Comparison of ENCODE assay signal across 11 cellular contexts in the genomic region with DNA sequence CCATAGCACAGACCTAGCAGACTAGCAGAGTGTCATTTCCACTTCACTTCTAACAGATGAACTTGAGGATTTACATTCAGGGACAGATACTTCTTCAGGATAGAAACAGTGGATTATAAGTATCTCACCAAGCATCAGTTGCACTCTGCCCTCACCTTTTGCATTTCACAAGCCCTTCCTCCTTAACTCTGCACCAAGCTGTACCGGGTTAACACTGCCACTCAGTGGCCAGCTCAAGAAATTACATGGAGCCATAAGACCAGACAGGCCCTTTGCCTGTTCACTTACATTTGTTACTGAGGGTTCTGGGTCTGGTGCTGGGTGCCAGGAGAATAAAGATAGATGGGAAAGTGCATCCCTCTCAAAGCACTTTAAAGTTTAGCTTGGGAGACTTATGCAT.
DNase-seq lines count a peak whose midpoint lies in the region; ATAC-seq, FAIRE-seq and TF ChIP-seq lines count a peak whose summit lies in the region.
"Had no signal": no experiment of that assay in that cellular context is flagged by ENCODE, and none has a peak within 500 bp of the region (broad histone marks: within the 10 kb centered on the region; RNA-seq: fewer than 3 reads in every experiment).

No MANE protein-coding gene starts in this region.

- H3K9me3 Mint-ChIP-seq in activated CD8-positive, alpha-beta T cell treated with anti-CD3 and anti-CD28 coated beads for 36 hours, result peaks cover 35% of the 10 kb centered on the region
- peaks cover 27% of the 10 kb centered on the region for H3K9me3 Mint-ChIP-seq in activated CD8-positive, alpha-beta T cell treated with anti-CD3 and anti-CD28 coated beads, Interleukin-2, amount 10 ng/mL, durations not matched to agents 7 days and 5 days (ENCODE audit: insufficient read depth)

- H3K27ac Mint-ChIP-seq in activated CD8-positive, alpha-beta T cell treated with anti-CD3 and anti-CD28 coated beads for 36 hours, result no peak overlapping the region
- H3K27ac Mint-ChIP-seq in activated CD8-positive, alpha-beta T cell treated with anti-CD3 and anti-CD28 coated beads, Interleukin-2, amount 10 ng/mL, durations not matched to agents 7 days and 5 days, result no peak overlapping the region

- TF ChIP-seq CTCF in activated CD8-positive, alpha-beta T cell treated with anti-CD3 and anti-CD28 coated beads for 36 hours (IDR thresholded peaks at IDR 0.05), result peak; percentile 56
- TF ChIP-seq CTCF in bronchial epithelial cell (IDR thresholded peaks at IDR 0.05; ENCODE audit: insufficient read depth, low read length, severe bottlenecking) (peak; percentile 36), retinal pigment epithelial cell (conservative IDR thresholded peaks at IDR 0.05; ENCODE audit: low read depth, low read length) (peak; percentile 55)

- H3K4me3 ChIP-seq in bronchial epithelial cell (ENCODE audit: low read depth, low read length) (no peak overlapping the region), retinal pigment epithelial cell (ENCODE audit: low read length) (no peak overlapping the region)
- H3K4me3 ChIP-seq: lower lobe of right lung had no signal

- no peak for FAIRE-seq in bronchial epithelial cell (lab: Jason Lieb, UNC)

- no peak for ATAC-seq in activated CD8-positive, alpha-beta T cell treated with anti-CD3 and anti-CD28 coated beads for 36 hours
- ATAC-seq in activated CD8-positive, alpha-beta T cell treated with anti-CD3 and anti-CD28 coated beads, Interleukin-2, amount 10 ng/mL, durations not matched to agents 7 days and 5 days, result no peak
- ATAC-seq: lower lobe of right lung had no signal

- no peaks in the 10 kb centered on the region for H3K36me3 Mint-ChIP-seq in activated CD8-positive, alpha-beta T cell treated with anti-CD3 and anti-CD28 coated beads for 36 hours (ENCODE audit: low read depth)
- H3K36me3 Mint-ChIP-seq in activated CD8-positive, alpha-beta T cell treated with anti-CD3 and anti-CD28 coated beads, Interleukin-2, amount 10 ng/mL, durations not matched to agents 7 days and 5 days (ENCODE audit: low read depth), result no peaks in the 10 kb centered on the region

- intact Hi-C loops in activated CD8-positive, alpha-beta T cell treated with anti-CD3 and anti-CD28 coated beads for 36 hours (cut with micrococcal nuclease), result no loop called here

- H3K4me3 Mint-ChIP-seq in activated CD8-positive, alpha-beta T cell treated with anti-CD3 and anti-CD28 coated beads for 36 hours, result no peak overlapping the region
- H3K4me3 Mint-ChIP-seq in activated CD8-positive, alpha-beta T cell treated with anti-CD3 and anti-CD28 coated beads, Interleukin-2, amount 10 ng/mL, durations not matched to agents 7 days and 5 days, result no peak overlapping the region

- H3K27me3 ChIP-seq in bronchial epithelial cell (ENCODE audit: control insufficient read depth, insufficient read depth, low read length), result no peaks in the 10 kb centered on the region

- peak; percentile 26 for DNase-seq in activated CD8-positive, alpha-beta T cell treated with anti-CD3 and anti-CD28 coated beads for 36 hours
- DNase-seq in activated CD8-positive, alpha-beta T cell treated with anti-CD3 and anti-CD28 coated beads, Interleukin-2, amount 10 ng/mL, durations not matched to agents 7 days and 5 days, result no peak
- DNase-seq in KBM-7 (peak; percentile 1), bronchial epithelial cell (ENCODE audit: low read depth) (no peak), retinal pigment epithelial cell (ENCODE audit: low read depth) (no peak), T-helper 1 cell (no peak), NCI-H2196 (lab: John Stamatoyannopoulos, UW; ENCODE audit: unreplicated experiment) (no peak), NCI-H345 treated with DMSO at 0.1 percent for 48 hours (lab: John Stamatoyannopoulos, UW; ENCODE audit: unreplicated experiment) (no peak)
- DNase-seq: COR-L47; lower lobe of right lung; stimulated activated CD4-positive, alpha-beta T cell treated with anti-CD3 and anti-CD28 coated beads, Interleukin-12 subunit alpha, Interleukin-12 subunit beta, amount 100 ng/mL, for 4 hours had no signal

- in situ Hi-C loops in KBM-7 (cut with MboI; ENCODE audit: low pct_unique_long_range_greater_than_20kb, low sequenced_read_pairs), result no loop called here

- POLR2A ChIA-PET in activated CD8-positive, alpha-beta T cell treated with anti-CD3 and anti-CD28 coated beads for 36 hours (lab: Charles Lee), result no interaction called here
- POLR2A ChIA-PET in activated CD8-positive, alpha-beta T cell treated with anti-CD3 and anti-CD28 coated beads, Interleukin-2, amount 10 ng/mL, durations not matched to agents 7 days and 5 days (lab: Charles Lee), result no interaction called here

- CTCF ChIA-PET in activated CD8-positive, alpha-beta T cell treated with anti-CD3 and anti-CD28 coated beads for 36 hours (lab: Charles Lee), result no interaction called here
- CTCF ChIA-PET in activated CD8-positive, alpha-beta T cell treated with anti-CD3 and anti-CD28 coated beads, Interleukin-2, amount 10 ng/mL, durations not matched to agents 7 days and 5 days (lab: Charles Lee), result no interaction called here

- H3K4me1 Mint-ChIP-seq in activated CD8-positive, alpha-beta T cell treated with anti-CD3 and anti-CD28 coated beads for 36 hours (ENCODE audit: low read depth), result no peaks in the 10 kb centered on the region
- no peaks in the 10 kb centered on the region for H3K4me1 Mint-ChIP-seq in activated CD8-positive, alpha-beta T cell treated with anti-CD3 and anti-CD28 coated beads, Interleukin-2, amount 10 ng/mL, durations not matched to agents 7 days and 5 days (ENCODE audit: low read depth)

- H3K36me3 ChIP-seq in bronchial epithelial cell (ENCODE audit: control insufficient read depth, insufficient read depth, low read length), result no peaks in the 10 kb centered on the region
- H3K36me3 ChIP-seq: lower lobe of right lung had no signal

- H3K27me3 Mint-ChIP-seq in activated CD8-positive, alpha-beta T cell treated with anti-CD3 and anti-CD28 coated beads for 36 hours, result no peaks in the 10 kb centered on the region
- no peaks in the 10 kb centered on the region for H3K27me3 Mint-ChIP-seq in activated CD8-positive, alpha-beta T cell treated with anti-CD3 and anti-CD28 coated beads, Interleukin-2, amount 10 ng/mL, durations not matched to agents 7 days and 5 days (ENCODE audit: low read depth)

Comparison
In these comparisons a context has a peak if more than half of its experiments do, and no peak if none do; other contexts are left out.
1. DNase-seq: peak in activated CD8-positive, alpha-beta T cell treated with anti-CD3 and anti-CD28 coated beads for 36 hours (single experiment) and KBM-7 (single experiment); none in activated CD8-positive, alpha-beta T cell treated with anti-CD3 and anti-CD28 coated beads, Interleukin-2, amount 10 ng/mL, durations not matched to agents 7 days and 5 days (single experiment), bronchial epithelial cell (single experiment), retinal pigment epithelial cell (single experiment), T-helper 1 cell (0 of 5), NCI-H2196 (single experiment) and NCI-H345 treated with DMSO at 0.1 percent for 48 hours (single experiment).
2. Peak in every context shown above with its lines, with median percentiles within 50 percentile points of each other: CTCF ChIP-seq.